In the genomic region with DNA sequence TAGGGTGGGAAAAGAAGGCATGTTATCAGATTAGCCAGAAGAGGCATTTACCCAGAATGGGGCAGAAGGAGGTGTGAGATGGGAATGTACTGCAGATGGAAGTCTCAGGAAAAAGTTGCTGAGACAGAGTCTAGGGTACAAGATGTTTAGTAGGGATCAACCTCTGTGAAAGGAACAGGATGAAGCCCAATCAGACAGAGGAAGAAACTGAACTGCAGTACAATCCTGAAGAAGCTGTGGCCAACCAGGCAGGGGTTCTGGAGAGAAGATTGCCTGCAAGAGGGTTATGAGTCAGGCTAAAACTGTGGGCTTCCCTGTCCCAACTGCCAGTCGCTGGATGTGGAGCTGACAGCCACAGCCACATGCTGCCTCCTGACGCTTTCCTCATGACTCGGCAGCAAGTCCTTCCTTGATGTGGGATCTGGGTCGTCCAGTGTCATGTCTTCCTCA, we compare ENCODE assay signal across 28 cellular contexts.
A peak's percentile ranks its signal among the peaks of the same experiment; 100 is the strongest.
DNase-seq lines count a peak whose midpoint lies in the region; ATAC-seq lines count a peak whose summit lies in the region.
"Had no signal": no experiment of that assay in that cellular context is flagged by ENCODE, and none has a peak within 500 bp of the region (broad histone marks: within the 10 kb centered on the region; RNA-seq: fewer than 3 reads in every experiment).

No MANE protein-coding gene starts in this region.

- peak overlapping the region; percentile 32 for H3K27ac ChIP-seq in mesodermal cell (ENCODE audit: low read depth, low read length, severe bottlenecking)
- H3K27ac ChIP-seq: colonic mucosa, esophagus muscularis mucosa, heart right ventricle, testis, uterus had no signal

- peak; percentile 95 for DNase-seq in EH (ENCODE audit: low read depth)
- DNase-seq in LHCN-M2 (ENCODE audit: low read depth) = peak; percentile 70
- peak; percentile 25 for DNase-seq in fibroblast of gingiva (ENCODE audit: low read depth)
- no peak for DNase-seq in activated CD4-positive, alpha-beta T cell treated with anti-CD3 and anti-CD28 coated beads for 36 hours
- no peak for DNase-seq in stimulated activated CD4-positive, alpha-beta T cell treated with anti-CD3 and anti-CD28 coated beads, Interleukin-4, amount 100 ng/mL, for 1 hour
- DNase-seq: activated CD4-positive, alpha-beta memory T cell treated with anti-CD3 and anti-CD28 coated beads for 36 hours; activated effector memory CD4-positive, alpha-beta T cell treated with Interleukin-2 at 50 U/mL for 16 hours; C1 segment of cervical spinal cord; colonic mucosa; H7; heart right ventricle; immature natural killer cell; KG1; left ventricle myocardium superior; mucosa of descending colon; NCI-H1092 treated with DMSO at 0.1 percent for 48 hours; NCI-H2081; NCI-H524; stimulated activated CD4-positive, alpha-beta T cell treated with anti-CD3 and anti-CD28 coated beads, Interleukin-1b, Interleukin-23, amount 100 ng/mL, for 48 hours; stimulated activated naive B cell treated with anti-CD40 and anti-IgM and Interleukin-4, amounts not matched to agents 10 μg/mL and 1 μg/mL and 100 μg/mL, for 72 hours; testis; uterus had no signal

- no peaks in the 10 kb centered on the region for H3K9me3 Mint-ChIP-seq in activated CD4-positive, alpha-beta T cell treated with anti-CD3 and anti-CD28 coated beads for 36 hours (ENCODE audit: low read depth)
- H3K9me3 Mint-ChIP-seq: immature natural killer cell had no signal

- H3K4me3 Mint-ChIP-seq in activated CD4-positive, alpha-beta T cell treated with anti-CD3 and anti-CD28 coated beads for 36 hours = no peak overlapping the region
- H3K4me3 Mint-ChIP-seq: activated CD4-positive, alpha-beta memory T cell treated with anti-CD3 and anti-CD28 coated beads for 36 hours; immature natural killer cell; neural crest cell; stimulated activated naive B cell treated with anti-CD40 and anti-IgM and Interleukin-4, amounts not matched to agents 10 μg/mL and 1 μg/mL and 100 μg/mL, for 72 hours; WTC11 had no signal

- CTCF ChIA-PET in activated CD4-positive, alpha-beta T cell treated with anti-CD3 and anti-CD28 coated beads for 36 hours (lab: Charles Lee) = no interaction called here

- H3K4me1 Mint-ChIP-seq in activated CD4-positive, alpha-beta T cell treated with anti-CD3 and anti-CD28 coated beads for 36 hours = no peaks in the 10 kb centered on the region
- H3K4me1 Mint-ChIP-seq: immature natural killer cell; stimulated activated naive B cell treated with anti-CD40 and anti-IgM and Interleukin-4, amounts not matched to agents 10 μg/mL and 1 μg/mL and 100 μg/mL, for 72 hours had no signal

- 89 to 96% methylated on average over 3 to 4 of the region's 4 CpGs for WGBS in mesodermal cell (ENCODE audit: insufficient coverage in 2 of 2), 2 experiments

- H3K4me1 ChIP-seq in mesodermal cell (ENCODE audit: control insufficient read depth, insufficient read depth, low read length, poor library complexity, severe bottlenecking) = peaks cover 7% of the 10 kb centered on the region
- H3K4me1 ChIP-seq: colonic mucosa, esophagus muscularis mucosa, heart right ventricle, testis, uterus had no signal

- POLR2A ChIA-PET in activated CD4-positive, alpha-beta T cell treated with anti-CD3 and anti-CD28 coated beads for 36 hours (lab: Charles Lee) = no interaction called here

- ATAC-seq in HG02571 (IDR thresholded peaks at IDR 0.05; ENCODE audit: unreplicated experiment) (no peak), GM21825 (IDR thresholded peaks at IDR 0.05; ENCODE audit: unreplicated experiment) (no peak)
- no peak for ATAC-seq in activated CD4-positive, alpha-beta T cell treated with anti-CD3 and anti-CD28 coated beads for 36 hours
- ATAC-seq: heart right ventricle; left ventricle myocardium superior; mucosa of descending colon; stimulated activated naive B cell treated with anti-CD40 and anti-IgM and Interleukin-4, amounts not matched to agents 10 μg/mL and 1 μg/mL and 100 μg/mL, for 72 hours; WTC11 had no signal

- H3K27ac Mint-ChIP-seq in activated CD4-positive, alpha-beta T cell treated with anti-CD3 and anti-CD28 coated beads for 36 hours = no peak overlapping the region
- H3K27ac Mint-ChIP-seq: activated CD4-positive, alpha-beta memory T cell treated with anti-CD3 and anti-CD28 coated beads for 36 hours; immature natural killer cell; stimulated activated naive B cell treated with anti-CD40 and anti-IgM and Interleukin-4, amounts not matched to agents 10 μg/mL and 1 μg/mL and 100 μg/mL, for 72 hours; WTC11 had no signal

- H3K36me3 Mint-ChIP-seq in activated CD4-positive, alpha-beta T cell treated with anti-CD3 and anti-CD28 coated beads for 36 hours (ENCODE audit: low read depth) = no peaks in the 10 kb centered on the region
- H3K36me3 Mint-ChIP-seq: stimulated activated naive B cell treated with anti-CD40 and anti-IgM and Interleukin-4, amounts not matched to agents 10 μg/mL and 1 μg/mL and 100 μg/mL, for 72 hours; WTC11 had no signal

- H3K36me3 ChIP-seq in mesodermal cell (ENCODE audit: control insufficient read depth, insufficient read depth, low read length) = peaks cover 33% of the 10 kb centered on the region
- H3K36me3 ChIP-seq: colonic mucosa, heart right ventricle, uterus had no signal

- intact Hi-C loops in activated CD4-positive, alpha-beta T cell treated with anti-CD3 and anti-CD28 coated beads for 36 hours (cut with DNase I, micrococcal nuclease) = no loop called here

- H3K4me3 ChIP-seq in mesodermal cell (ENCODE audit: extremely low read depth, insufficient read depth, low read length, poor library complexity, severe bottlenecking) = no peak overlapping the region
- H3K4me3 ChIP-seq: colonic mucosa, esophagus muscularis mucosa, heart right ventricle, mucosa of descending colon, testis, uterus had no signal

- no peaks in the 10 kb centered on the region for H3K27me3 Mint-ChIP-seq in activated CD4-positive, alpha-beta T cell treated with anti-CD3 and anti-CD28 coated beads for 36 hours
- H3K27me3 Mint-ChIP-seq: activated CD4-positive, alpha-beta memory T cell treated with anti-CD3 and anti-CD28 coated beads for 36 hours; stimulated activated naive B cell treated with anti-CD40 and anti-IgM and Interleukin-4, amounts not matched to agents 10 μg/mL and 1 μg/mL and 100 μg/mL, for 72 hours had no signal

- no peaks in the 10 kb centered on the region for H3K9me3 ChIP-seq in mesodermal cell (ENCODE audit: control insufficient read depth, low read length)
- H3K9me3 ChIP-seq: colonic mucosa, esophagus muscularis mucosa, mucosa of descending colon, testis, uterus had no signal

Comparison
In these comparisons a context has a peak if more than half of its experiments do, and no peak if none do; other contexts are left out.
1. DNase-seq: peak in EH (single experiment), LHCN-M2 (single experiment) and fibroblast of gingiva (single experiment); none in activated CD4-positive, alpha-beta T cell treated with anti-CD3 and anti-CD28 coated beads for 36 hours (single experiment) and stimulated activated CD4-positive, alpha-beta T cell treated with anti-CD3 and anti-CD28 coated beads, Interleukin-4, amount 100 ng/mL, for 1 hour (single experiment).